Comparison of ENCODE assay signal across 29 cellular contexts in genomic region chr10:129843131-129843541, GRCh38.
"Had no signal": no experiment of that assay in that cellular context is flagged by ENCODE, and none has a peak within 500 bp of the region (broad histone marks: within the 10 kb centered on the region; RNA-seq: fewer than 3 reads in every experiment).

No MANE protein-coding gene starts in this region.

- DNase-seq: activated CD4-positive, alpha-beta memory T cell treated with anti-CD3 and anti-CD28 coated beads for 36 hours; activated CD4-positive, alpha-beta T cell treated with anti-CD3 and anti-CD28 coated beads for 36 hours; activated CD4-positive, alpha-beta T cell treated with anti-CD3 and anti-CD28 coated beads, Interleukin-2, amount 10 ng/mL, durations not matched to agents 24 days and 14 days; activated CD4-positive, CD25-positive, alpha-beta regulatory T cell; activated CD4-positive, CD25-positive, alpha-beta regulatory T cell treated with anti-CD3 and anti-CD28 coated beads, Interleukin-2, amount 50 U/mL, for 72 hours; activated CD8-positive, alpha-beta memory T cell treated with anti-CD3 and anti-CD28 coated beads, Interleukin-2, amount 10 ng/mL, durations not matched to agents 7 days and 5 days; activated CD8-positive, alpha-beta memory T cell treated with anti-CD3 and anti-CD28 coated beads, Interleukin-2, amount 50 U/mL, for 4 hours; activated CD8-positive, alpha-beta T cell treated with anti-CD3 and anti-CD28 coated beads, Interleukin-2, amount 10 ng/mL, durations not matched to agents 7 days and 5 days; activated effector memory CD4-positive, alpha-beta T cell treated with anti-CD3 and anti-CD28 coated beads, Interleukin-2, amount 50 U/mL, for 16 hours; activated naive CD4-positive, alpha-beta T cell; activated naive CD4-positive, alpha-beta T cell treated with anti-CD3 and anti-CD28 coated beads, Interleukin-2, amount 10 ng/mL, durations not matched to agents 7 days and 5 days; activated naive CD8-positive, alpha-beta T cell treated with anti-CD3 and anti-CD28 coated beads, Interleukin-2, amount 10 ng/mL, durations not matched to agents 7 days and 5 days; activated T-cell treated with anti-CD3 and anti-CD28 coated beads, Interleukin-2, amount 50 U/mL, for 1 hour; activated T-cell treated with anti-CD3 and anti-CD28 coated beads, Interleukin-2, amount 50 U/mL, for 48 hours; dorsolateral prefrontal cortex; effector memory CD8-positive, alpha-beta T cell; erythroblast; foreskin keratinocyte; gastrocnemius medialis; heart right ventricle; T-helper 1 cell; T-helper 17 cell; T1000 had no signal

- H3K9me3 ChIP-seq: ascending aorta, esophagus muscularis mucosa, gastrocnemius medialis, heart right ventricle had no signal

- ATAC-seq: activated CD4-positive, alpha-beta T cell treated with anti-CD3 and anti-CD28 coated beads for 36 hours; activated CD8-positive, alpha-beta memory T cell treated with anti-CD3 and anti-CD28 coated beads, Interleukin-2, amount 10 ng/mL, durations not matched to agents 7 days and 5 days; activated CD8-positive, alpha-beta T cell treated with anti-CD3 and anti-CD28 coated beads, Interleukin-2, amount 10 ng/mL, durations not matched to agents 7 days and 5 days; activated naive CD4-positive, alpha-beta T cell treated with anti-CD3 and anti-CD28 coated beads, Interleukin-2, amount 50 U/mL, for 72 hours; effector memory CD8-positive, alpha-beta T cell; foreskin keratinocyte; gastrocnemius medialis; heart right ventricle; T-helper 17 cell had no signal

- H3K36me3 ChIP-seq: ascending aorta, breast epithelium, cardiac muscle cell had no signal

- H3K27ac ChIP-seq: ascending aorta, breast epithelium, cardiac muscle cell, coronary artery, dorsolateral prefrontal cortex, esophagus muscularis mucosa, foreskin keratinocyte, gastrocnemius medialis, heart right ventricle had no signal

- H3K4me3 ChIP-seq: ascending aorta, breast epithelium, cardiac muscle cell, coronary artery, dorsolateral prefrontal cortex, esophagus muscularis mucosa, gastrocnemius medialis, heart right ventricle had no signal

- H3K4me1 ChIP-seq: ascending aorta, breast epithelium, esophagus muscularis mucosa, foreskin keratinocyte, gastrocnemius medialis, heart right ventricle had no signal

- H3K27me3 ChIP-seq: ascending aorta, breast epithelium, cardiac muscle cell, foreskin keratinocyte, gastrocnemius medialis, heart right ventricle had no signal
